12 cellular contexts compared by ENCODE assay signal in the genomic region with DNA sequence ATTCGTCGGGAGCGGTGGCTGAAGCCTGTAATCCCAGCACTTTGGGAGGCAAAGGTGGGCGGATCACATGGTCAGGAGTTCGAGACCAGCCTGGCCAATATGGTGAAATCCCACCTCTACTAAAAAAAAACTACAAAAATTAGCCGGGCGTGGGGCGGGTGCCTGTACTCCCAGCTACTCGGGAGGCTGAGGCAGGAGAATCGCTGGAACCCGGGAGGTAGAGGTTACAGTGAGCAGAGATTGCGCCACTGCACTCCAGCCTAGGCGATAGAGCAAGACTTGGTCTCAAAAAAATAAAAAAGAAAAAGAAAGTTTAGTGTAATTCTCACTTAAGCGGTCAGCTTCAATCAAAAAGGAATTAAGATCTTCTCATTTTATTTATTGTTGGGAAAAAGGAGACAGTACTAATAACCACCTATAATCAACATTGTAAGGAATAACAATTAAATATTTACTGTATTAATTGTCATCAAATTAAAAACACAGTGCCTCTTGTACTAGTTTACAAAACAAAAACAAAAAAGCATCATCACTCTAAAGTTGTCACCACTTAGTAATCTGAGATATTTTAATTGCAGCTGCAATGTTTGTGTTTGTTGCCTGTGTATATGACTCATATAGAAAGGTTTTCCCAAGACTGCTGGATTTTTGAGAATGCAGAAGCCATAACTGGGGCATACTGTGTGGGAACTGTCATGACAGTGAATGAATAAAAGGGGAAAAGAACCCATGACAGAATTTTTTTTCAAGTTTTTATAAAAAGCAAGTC. TPM values are rescaled to one million over a fixed set of nuclear protein-coding genes. Genes with fewer than 3 reads are reported as not detected.
DNase-seq lines count a peak whose midpoint lies in the region; ATAC-seq and TF ChIP-seq lines count a peak whose summit lies in the region.
"Had no signal": no experiment of that assay in that cellular context is flagged by ENCODE, and none has a peak within 500 bp of the region (broad histone marks: within the 10 kb centered on the region; RNA-seq: fewer than 3 reads in every experiment).

No MANE protein-coding gene starts in this region.

- H3K79me2 ChIP-seq in smooth muscle cell (ENCODE audit: low read depth), result peaks cover 83% of the 10 kb centered on the region

- H3K36me3 ChIP-seq in smooth muscle cell (ENCODE audit: low read depth), result no peaks in the 10 kb centered on the region
- H3K36me3 ChIP-seq: heart right ventricle, transverse colon had no signal

- no peaks in the 10 kb centered on the region for H3K9me3 ChIP-seq in smooth muscle cell (replicated peaks; ENCODE audit: low read depth)
- H3K9me3 ChIP-seq: heart right ventricle, transverse colon had no signal

- H3K27me3 Mint-ChIP-seq in activated CD8-positive, alpha-beta memory T cell treated with anti-CD3 and anti-CD28 coated beads, Interleukin-2, amount 10 ng/mL, durations not matched to agents 7 days and 5 days, result no peaks in the 10 kb centered on the region

- no peaks in the 10 kb centered on the region for H3F3A ChIP-seq in smooth muscle cell (ENCODE audit: low read depth)

- H3K27ac ChIP-seq in smooth muscle cell (ENCODE audit: low read depth), result peak overlapping the region; percentile 86

- H3K9ac ChIP-seq in smooth muscle cell (ENCODE audit: low read depth), result peak overlapping the region; percentile 61

- H3K27me3 ChIP-seq in smooth muscle cell (ENCODE audit: low read depth), result no peaks in the 10 kb centered on the region
- H3K27me3 ChIP-seq: heart right ventricle, transverse colon had no signal

- H3K4me3 ChIP-seq in smooth muscle cell, result no peak overlapping the region
- H3K4me3 ChIP-seq: transverse colon had no signal

- H3K4me1 ChIP-seq in smooth muscle cell (ENCODE audit: low read depth), result peaks cover 18% of the 10 kb centered on the region

- peaks cover 4% of the 10 kb centered on the region for H3K36me3 Mint-ChIP-seq in activated CD8-positive, alpha-beta memory T cell treated with anti-CD3 and anti-CD28 coated beads, Interleukin-2, amount 10 ng/mL, durations not matched to agents 7 days and 5 days

- TF ChIP-seq CTCF in smooth muscle cell (IDR thresholded peaks at IDR 0.05; ENCODE audit: borderline replicate concordance, insufficient read depth, poor library complexity, severe bottlenecking), result no peak

- H2AFZ ChIP-seq in smooth muscle cell (ENCODE audit: low read depth), result no peak overlapping the region

- no peak overlapping the region for H3K4me3 Mint-ChIP-seq in activated CD8-positive, alpha-beta memory T cell treated with anti-CD3 and anti-CD28 coated beads, Interleukin-2, amount 10 ng/mL, durations not matched to agents 7 days and 5 days

- H3K9me3 Mint-ChIP-seq in activated CD8-positive, alpha-beta memory T cell treated with anti-CD3 and anti-CD28 coated beads, Interleukin-2, amount 10 ng/mL, durations not matched to agents 7 days and 5 days (ENCODE audit: low read depth), result no peaks in the 10 kb centered on the region

- CTCF ChIA-PET in activated CD8-positive, alpha-beta memory T cell treated with anti-CD3 and anti-CD28 coated beads, Interleukin-2, amount 10 ng/mL, durations not matched to agents 7 days and 5 days (lab: Charles Lee), result interaction anchor here (0.6 to 0.9 kb wide), 2 partner anchors 100 to 443 kb away, joined by 3 to 4 read pairs; no protein-coding TSS in a partner anchor

- no peak overlapping the region for H3K27ac Mint-ChIP-seq in activated CD8-positive, alpha-beta memory T cell treated with anti-CD3 and anti-CD28 coated beads, Interleukin-2, amount 10 ng/mL, durations not matched to agents 7 days and 5 days

- ATAC-seq in SK-N-SH treated with all-trans-retinoic acid at 6 μM for 48 hours, result peak; percentile 41
- ATAC-seq in activated CD8-positive, alpha-beta memory T cell treated with anti-CD3 and anti-CD28 coated beads, Interleukin-2, amount 10 ng/mL, durations not matched to agents 7 days and 5 days, result no peak
- ATAC-seq: heart right ventricle had no signal

- H4K20me1 ChIP-seq in smooth muscle cell (ENCODE audit: low read depth), result peaks cover 75% of the 10 kb centered on the region

- H3K4me2 ChIP-seq in smooth muscle cell, result peak overlapping the region; percentile 94

- DNase-seq in DMS53 (lab: John Stamatoyannopoulos, UW) (peak; percentile 24), DMS53 treated with DMSO at 0.1 percent for 48 hours (lab: John Stamatoyannopoulos, UW; ENCODE audit: unreplicated experiment) (no peak), fibroblast of peridontal ligament (ENCODE audit: extremely low read depth) (peak; percentile 70), smooth muscle cell (lab: John Stamatoyannopoulos, UW; ENCODE audit: unreplicated experiment) (no peak), NCI-H2029 (lab: John Stamatoyannopoulos, UW) (no peak), NCI-H69 (lab: John Stamatoyannopoulos, UW) (no peak)
- DNase-seq in activated CD8-positive, alpha-beta memory T cell treated with anti-CD3 and anti-CD28 coated beads, Interleukin-2, amount 10 ng/mL, durations not matched to agents 7 days and 5 days, result no peak
- DNase-seq: 8988T, heart right ventricle, Kasumi-1, transverse colon had no signal

- WGBS in smooth muscle cell (ENCODE audit: low lambda C conversion rate), result 92% methylated on average over 14 of the region's 14 CpGs

- peaks cover 25% of the 10 kb centered on the region for H3K4me1 Mint-ChIP-seq in activated CD8-positive, alpha-beta memory T cell treated with anti-CD3 and anti-CD28 coated beads, Interleukin-2, amount 10 ng/mL, durations not matched to agents 7 days and 5 days

TF ChIP-seq in SK-N-SH treated with all-trans-retinoic acid at 6 μM for 48 hours, 23 proteins besides CTCF, POLR2A, EP300 and RAD21:
- TF ChIP-seq ISL1 (CRISPR knock-in tag; IDR thresholded peaks at IDR 0.05), result peak; percentile 59
- TF ChIP-seq, protein P1, sequence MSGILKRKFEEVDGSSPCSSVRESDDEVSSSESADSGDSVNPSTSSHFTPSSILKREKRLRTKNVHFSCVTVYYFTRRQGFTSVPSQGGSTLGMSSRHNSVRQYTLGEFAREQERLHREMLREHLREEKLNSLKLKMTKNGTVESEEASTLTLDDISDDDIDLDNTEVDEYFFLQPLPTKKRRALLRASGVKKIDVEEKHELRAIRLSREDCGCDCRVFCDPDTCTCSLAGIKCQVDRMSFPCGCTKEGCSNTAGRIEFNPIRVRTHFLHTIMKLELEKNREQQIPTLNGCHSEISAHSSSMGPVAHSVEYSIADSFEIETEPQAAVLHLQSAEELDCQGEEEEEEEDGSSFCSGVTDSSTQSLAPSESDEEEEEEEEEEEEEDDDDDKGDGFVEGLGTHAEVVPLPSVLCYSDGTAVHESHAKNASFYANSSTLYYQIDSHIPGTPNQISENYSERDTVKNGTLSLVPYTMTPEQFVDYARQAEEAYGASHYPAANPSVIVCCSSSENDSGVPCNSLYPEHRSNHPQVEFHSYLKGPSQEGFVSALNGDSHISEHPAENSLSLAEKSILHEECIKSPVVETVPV (CRISPR knock-in tag; IDR thresholded peaks at IDR 0.05), result no peak
- TF ChIP-seq GLIS3 (CRISPR knock-in tag; IDR thresholded peaks at IDR 0.05), result no peak
- TF ChIP-seq, protein P2, sequence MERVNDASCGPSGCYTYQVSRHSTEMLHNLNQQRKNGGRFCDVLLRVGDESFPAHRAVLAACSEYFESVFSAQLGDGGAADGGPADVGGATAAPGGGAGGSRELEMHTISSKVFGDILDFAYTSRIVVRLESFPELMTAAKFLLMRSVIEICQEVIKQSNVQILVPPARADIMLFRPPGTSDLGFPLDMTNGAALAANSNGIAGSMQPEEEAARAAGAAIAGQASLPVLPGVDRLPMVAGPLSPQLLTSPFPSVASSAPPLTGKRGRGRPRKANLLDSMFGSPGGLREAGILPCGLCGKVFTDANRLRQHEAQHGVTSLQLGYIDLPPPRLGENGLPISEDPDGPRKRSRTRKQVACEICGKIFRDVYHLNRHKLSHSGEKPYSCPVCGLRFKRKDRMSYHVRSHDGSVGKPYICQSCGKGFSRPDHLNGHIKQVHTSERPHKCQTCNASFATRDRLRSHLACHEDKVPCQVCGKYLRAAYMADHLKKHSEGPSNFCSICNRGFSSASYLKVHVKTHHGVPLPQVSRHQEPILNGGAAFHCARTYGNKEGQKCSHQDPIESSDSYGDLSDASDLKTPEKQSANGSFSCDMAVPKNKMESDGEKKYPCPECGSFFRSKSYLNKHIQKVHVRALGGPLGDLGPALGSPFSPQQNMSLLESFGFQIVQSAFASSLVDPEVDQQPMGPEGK (CRISPR knock-in tag; IDR thresholded peaks at IDR 0.05; ENCODE audit: borderline replicate concordance), result no peak

RNA-seq across cellular contexts. Expression of a gene that starts 3.7 kb away (rescaled TPM):
- total RNA-seq in smooth muscle cell, result 14.7 and 16.5 TPM in 2 replicates
- polyA plus RNA-seq in smooth muscle cell, result 19.3 and 22.6 TPM in 2 replicates
- total RNA-seq in activated CD8-positive, alpha-beta memory T cell treated with anti-CD3 and anti-CD28 coated beads, Interleukin-2, amount 10 ng/mL, durations not matched to agents 7 days and 5 days, result 10 to 100 TPM; 17.6 to 19.7 TPM

RNA-seq across cellular contexts. Expression of a gene that starts 18.4 kb away (rescaled TPM):
- total RNA-seq in smooth muscle cell, result 45.3 and 58.1 TPM in 2 replicates
- polyA plus RNA-seq in smooth muscle cell, result 52.8 and 56.4 TPM in 2 replicates
- 100 to 1,000 TPM; 161 to 189 TPM for total RNA-seq in activated CD8-positive, alpha-beta memory T cell treated with anti-CD3 and anti-CD28 coated beads, Interleukin-2, amount 10 ng/mL, durations not matched to agents 7 days and 5 days

Comparison
In these comparisons a context has a peak if more than half of its experiments do, and no peak if none do; other contexts are left out.
1. DNase-seq: peak in DMS53 (single experiment) and fibroblast of peridontal ligament (single experiment); none in DMS53 treated with DMSO at 0.1 percent for 48 hours (single experiment), smooth muscle cell (single experiment), NCI-H2029 (single experiment), NCI-H69 (single experiment) and activated CD8-positive, alpha-beta memory T cell treated with anti-CD3 and anti-CD28 coated beads, Interleukin-2, amount 10 ng/mL, durations not matched to agents 7 days and 5 days (single experiment).